Comparison of ENCODE assay signal across 24 cellular contexts in the genomic region with DNA sequence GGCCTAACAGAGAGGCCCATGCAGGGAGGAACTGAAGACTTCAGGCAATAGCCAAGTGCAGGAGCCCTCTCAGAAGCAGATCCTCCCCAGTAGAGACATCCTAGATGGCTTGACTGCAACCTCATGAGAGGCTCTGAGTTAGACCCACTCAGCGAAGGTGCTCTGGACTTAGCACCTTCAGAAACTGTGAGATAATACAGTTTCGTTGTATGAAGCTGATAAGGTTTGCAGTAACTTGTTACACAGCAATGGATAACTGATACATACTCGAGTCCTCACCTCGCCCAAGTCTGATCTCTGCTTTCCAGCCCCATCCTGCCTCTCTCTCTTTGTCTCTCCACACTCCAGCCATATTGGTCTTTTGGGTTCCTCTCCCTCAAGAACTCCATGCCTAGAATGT.
DNase-seq lines count a peak whose midpoint lies in the region; ATAC-seq, FAIRE-seq and TF ChIP-seq lines count a peak whose summit lies in the region.
"Had no signal": no experiment of that assay in that cellular context is flagged by ENCODE, and none has a peak within 500 bp of the region (broad histone marks: within the 10 kb centered on the region; RNA-seq: fewer than 3 reads in every experiment).

No MANE protein-coding gene starts in this region.

- no peaks in the 10 kb centered on the region for H3K4me1 Mint-ChIP-seq in activated CD8-positive, alpha-beta memory T cell treated with anti-CD3 and anti-CD28 coated beads, Interleukin-2, amount 10 ng/mL, durations not matched to agents 7 days and 5 days
- H3K4me1 Mint-ChIP-seq in neural crest cell = no peaks in the 10 kb centered on the region
- H3K4me1 Mint-ChIP-seq: B cell; CD4-positive, CD25-positive, alpha-beta regulatory T cell had no signal

- H4K91ac ChIP-seq in IMR-90 (ENCODE audit: insufficient read depth, low read depth, low read length) = no peak overlapping the region; the same call in none of the 2 replicates

- H3K4me1 ChIP-seq in IMR-90 (ENCODE audit: control insufficient read depth, insufficient read depth, low read length) = peaks cover 8% of the 10 kb centered on the region
- H3K4me1 ChIP-seq: BLaER1, Caco-2, HAP-1 had no signal

- peak overlapping the region; percentile 86 for H3K18ac ChIP-seq in IMR-90 (ENCODE audit: low read depth, low read length)

- dilution Hi-C loops in IMR-90 (cut with HindIII; ENCODE audit: low sequenced_read_pairs, unreplicated experiment) = no loop called here

- H2BK120ac ChIP-seq in IMR-90 (ENCODE audit: low read depth, low read length) = peak overlapping the region; percentile 70

- no peak for TF ChIP-seq RAD21 in IMR-90 (IDR thresholded peaks at IDR 0.05; ENCODE audit: low read length)

- H3K4me3 ChIP-seq in IMR-90 (ENCODE audit: insufficient read depth, low read depth, low read length) = no peak overlapping the region
- H3K4me3 ChIP-seq: BLaER1, HAP-1 had no signal

- BruUV-seq in IMR-90 (replicated peaks; lab: Mats Ljungman, UMichigan) = no TSS peak

- TF ChIP-seq POLR2A in IMR-90 (IDR thresholded peaks at IDR 0.05; ENCODE audit: low read depth, low read length) = no peak
- TF ChIP-seq POLR2A in GM18505 (IDR thresholded peaks at IDR 0.05; ENCODE audit: borderline replicate concordance, extremely low read depth, insufficient read depth, insufficient read length) = no peak

- no peaks in the 10 kb centered on the region for H3K9me3 Mint-ChIP-seq in activated CD8-positive, alpha-beta memory T cell treated with anti-CD3 and anti-CD28 coated beads, Interleukin-2, amount 10 ng/mL, durations not matched to agents 7 days and 5 days (ENCODE audit: low read depth)
- no peaks in the 10 kb centered on the region for H3K9me3 Mint-ChIP-seq in neural crest cell
- H3K9me3 Mint-ChIP-seq: CD8-positive, alpha-beta T cell; HFFc6 had no signal

- WGBS in IMR-90 (ENCODE audit: extremely low coverage in 2 of 2, insufficient read length in 1 of 2), 2 experiments = 93% methylated on average over 3 of the region's 4 CpGs; no CpG with 5 or more reads in 1 of the 2 experiments

- peak overlapping the region; percentile 63 for H2AK9ac ChIP-seq in IMR-90 (replicated peaks; ENCODE audit: low read depth, low read length, poor library complexity)

- peaks cover 10% of the 10 kb centered on the region for H3K27me3 Mint-ChIP-seq in activated CD8-positive, alpha-beta memory T cell treated with anti-CD3 and anti-CD28 coated beads, Interleukin-2, amount 10 ng/mL, durations not matched to agents 7 days and 5 days
- no peaks in the 10 kb centered on the region for H3K27me3 Mint-ChIP-seq in neural crest cell (ENCODE audit: low read depth)

- in situ Hi-C loops in IMR-90 (cut with MboI; ENCODE audit: low sequenced_read_pairs) = no loop called here

- FAIRE-seq in urothelium cell line (lab: Jason Lieb, UNC) = peak; percentile 13
- FAIRE-seq: A204.1, G401.6, GM12892, H54 had no signal

- no peak overlapping the region for H3K27ac ChIP-seq in IMR-90 (ENCODE audit: insufficient read depth, low read length)
- H3K27ac ChIP-seq: 22Rv1, BLaER1, C4-2B had no signal

- intact Hi-C loops in IMR-90 (cut with micrococcal nuclease) = no loop called here

- H2BK20ac ChIP-seq in IMR-90 (ENCODE audit: low read depth, low read length) = peak overlapping the region; percentile 65

- CTCF ChIA-PET in activated CD8-positive, alpha-beta memory T cell treated with anti-CD3 and anti-CD28 coated beads, Interleukin-2, amount 10 ng/mL, durations not matched to agents 7 days and 5 days (lab: Charles Lee) = no interaction called here
- CTCF ChIA-PET in IMR-90 (lab: Yijun Ruan, JAX) = no interaction called here

- peak overlapping the region; percentile 54 for H4K5ac ChIP-seq in IMR-90 (ENCODE audit: low read depth, low read length)

- H3K27me3 ChIP-seq in IMR-90 (ENCODE audit: control insufficient read depth, insufficient read depth, low read length) = peaks cover 4% of the 10 kb centered on the region
- H3K27me3 ChIP-seq: BLaER1 had no signal

- H2BK15ac ChIP-seq in IMR-90 (ENCODE audit: low read depth, low read length) = peak overlapping the region; percentile 6; the same call in 2 of the 3 replicates

- no peak for TF ChIP-seq CTCF in IMR-90 (conservative IDR thresholded peaks at IDR 0.05; ENCODE audit: low read depth, low read length)
- TF ChIP-seq CTCF in neural crest cell (conservative IDR thresholded peaks at IDR 0.05) = no peak

- no peak overlapping the region for H2BK5ac ChIP-seq in IMR-90 (ENCODE audit: low read depth, low read length, poor library complexity, severe bottlenecking)

- H4K8ac ChIP-seq in IMR-90 (ENCODE audit: low read depth in 2 of 2, low read length in 2 of 2) = peak overlapping the region in 1 of 2 experiments; percentile 33; a peak in 2 of 4 replicates

- H3K14ac ChIP-seq in IMR-90 (replicated peaks; ENCODE audit: low read depth, low read length) = 0 out of 2 replicates have a peak overlapping the region, but pooled peaks have one; percentile 50

- peaks cover 3% of the 10 kb centered on the region; the same call in 1 of the 2 replicates for H3K9me3 ChIP-seq in IMR-90 (ENCODE audit: control insufficient read depth, insufficient read depth, low read length)
- H3K9me3 ChIP-seq: BLaER1, Caco-2, HAP-1 had no signal

- H3K4ac ChIP-seq in IMR-90 (ENCODE audit: low read depth, low read length) = peak overlapping the region; percentile 66

- peak; percentile 34 for DNase-seq in activated CD8-positive, alpha-beta memory T cell treated with anti-CD3 and anti-CD28 coated beads, Interleukin-2, amount 10 ng/mL, durations not matched to agents 7 days and 5 days
- DNase-seq in activated CD8-positive, alpha-beta memory T cell treated with anti-CD3 and anti-CD28 coated beads, Interleukin-2, amount 50 U/mL, for 4 hours = no peak
- DNase-seq in IMR-90 = no peak
- DNase-seq in neural crest cell (ENCODE audit: low read depth, low spot score) = no peak
- no peak for DNase-seq in urothelium cell line (ENCODE audit: low spot score)
- DNase-seq: Caco-2; CD4-positive, CD25-positive, alpha-beta regulatory T cell; DMS153; DND-41; GOT3; HFFc6 had no signal

- H3K36me3 Mint-ChIP-seq in activated CD8-positive, alpha-beta memory T cell treated with anti-CD3 and anti-CD28 coated beads, Interleukin-2, amount 10 ng/mL, durations not matched to agents 7 days and 5 days = no peaks in the 10 kb centered on the region
- H3K36me3 Mint-ChIP-seq in neural crest cell (ENCODE audit: low read depth) = no peaks in the 10 kb centered on the region
- H3K36me3 Mint-ChIP-seq: CD4-positive, CD25-positive, alpha-beta regulatory T cell; CD8-positive, alpha-beta T cell had no signal

- H3K56ac ChIP-seq in IMR-90 (ENCODE audit: extremely low read depth, insufficient read depth, low read length) = no peak overlapping the region

- H3K9me1 ChIP-seq in IMR-90 (ENCODE audit: insufficient read depth, low read length) = peaks cover 6% of the 10 kb centered on the region; the same call in 1 of the 2 replicates

- no peak overlapping the region for H3K9ac ChIP-seq in IMR-90 (ENCODE audit: low read depth, low read length)
- H3K9ac ChIP-seq: BLaER1 had no signal

- H3K27ac Mint-ChIP-seq in activated CD8-positive, alpha-beta memory T cell treated with anti-CD3 and anti-CD28 coated beads, Interleukin-2, amount 10 ng/mL, durations not matched to agents 7 days and 5 days = no peak overlapping the region
- peak overlapping the region; percentile 52 for H3K27ac Mint-ChIP-seq in neural crest cell (ENCODE audit: unreplicated experiment)
- H3K27ac Mint-ChIP-seq: B cell; CD4-positive, CD25-positive, alpha-beta regulatory T cell; CD8-positive, alpha-beta T cell; HFFc6 had no signal

- POLR2A ChIA-PET in IMR-90 (lab: Charles Lee; ENCODE audit: unreplicated experiment) = no interaction called here

- no peak overlapping the region for H3K4me3 Mint-ChIP-seq in activated CD8-positive, alpha-beta memory T cell treated with anti-CD3 and anti-CD28 coated beads, Interleukin-2, amount 10 ng/mL, durations not matched to agents 7 days and 5 days
- H3K4me3 Mint-ChIP-seq in neural crest cell = no peak overlapping the region
- H3K4me3 Mint-ChIP-seq: B cell; CD4-positive, CD25-positive, alpha-beta regulatory T cell; CD8-positive, alpha-beta T cell; HFFc6 had no signal

- H2AFZ ChIP-seq in IMR-90 (replicated peaks; ENCODE audit: low read length, poor library complexity) = no peak overlapping the region

- H2AK5ac ChIP-seq in IMR-90 (ENCODE audit: low read depth, low read length) = peak overlapping the region; percentile 54; the same call in 1 of the 2 replicates

- no peaks in the 10 kb centered on the region for H3K79me1 ChIP-seq in IMR-90 (ENCODE audit: low read depth in 1 of 2, low read length in 2 of 2)

- H3K4me2 ChIP-seq in IMR-90 (ENCODE audit: low read depth, low read length) = no peak overlapping the region
- H3K4me2 ChIP-seq: BLaER1 had no signal

- H3K23ac ChIP-seq in IMR-90 (ENCODE audit: low read depth, low read length) = no peak overlapping the region

- no peak for ATAC-seq in activated CD8-positive, alpha-beta memory T cell treated with anti-CD3 and anti-CD28 coated beads, Interleukin-2, amount 10 ng/mL, durations not matched to agents 7 days and 5 days
- ATAC-seq in IMR-90 (ENCODE audit: low read depth) = no peak
- no peak for ATAC-seq in GM18505 (IDR thresholded peaks at IDR 0.05; ENCODE audit: unreplicated experiment)
- ATAC-seq in GM18517 (IDR thresholded peaks at IDR 0.05; ENCODE audit: unreplicated experiment) = no peak
- no peak for ATAC-seq in GM19397 (IDR thresholded peaks at IDR 0.05; ENCODE audit: unreplicated experiment)
- ATAC-seq: CD8-positive, alpha-beta T cell had no signal

- H3K36me3 ChIP-seq in IMR-90 (ENCODE audit: control insufficient read depth, insufficient read depth, low read length) = no peaks in the 10 kb centered on the region
- H3K36me3 ChIP-seq: BLaER1, HAP-1 had no signal

- no peaks in the 10 kb centered on the region for H4K20me1 ChIP-seq in IMR-90 (ENCODE audit: insufficient read depth, low read length)
- H4K20me1 ChIP-seq: BLaER1 had no signal

TF ChIP-seq in IMR-90, 13 proteins besides CTCF, POLR2A, EP300 and RAD21:
- TF ChIP-seq MAZ (IDR thresholded peaks at IDR 0.05; ENCODE audit: borderline replicate concordance, low read depth, low read length) = no peak
TF ChIP-seq in IMR-90: peak in this region for 0.
